15 cellular contexts compared by ENCODE assay signal in genomic region chr9:69195019-69195418, GRCh38. TPM values are rescaled to one million over a fixed set of nuclear protein-coding genes. Genes with fewer than 3 reads are reported as not detected.
A peak's percentile ranks its signal among the peaks of the same experiment; 100 is the strongest.
DNase-seq lines count a peak whose midpoint lies in the region; ATAC-seq and TF ChIP-seq lines count a peak whose summit lies in the region.
"Had no signal": no experiment of that assay in that cellular context is flagged by ENCODE, and none has a peak within 500 bp of the region (broad histone marks: within the 10 kb centered on the region; RNA-seq: fewer than 3 reads in every experiment).

No MANE protein-coding gene starts in this region.

- H3K27me3 ChIP-seq in heart right ventricle (no peaks in the 10 kb centered on the region), dorsolateral prefrontal cortex (no peaks in the 10 kb centered on the region)
- H3K27me3 ChIP-seq: BLaER1 had no signal

- H3K9me3 ChIP-seq in heart right ventricle: no peaks in the 10 kb centered on the region
- H3K9me3 ChIP-seq: BLaER1 had no signal

- intact Hi-C loops in heart right ventricle (cut with DNase I) (loop anchor here in 1 of 10 donors (10.0 kb wide), 1 partner anchor 80 kb away; no protein-coding TSS in a partner anchor), Right ventricle myocardium inferior (cut with DNase I) (no loop called here), dorsolateral prefrontal cortex (cut with DNase I) (loop anchor here in 1 of 2 donors (5.0 to 10.0 kb wide), 2 partner anchors 158 to 200 kb away; partner anchors contain the start of gene FXN)

- no peak for ATAC-seq in heart right ventricle
- no peak for ATAC-seq in Right ventricle myocardium inferior

- H3K4me3 ChIP-seq in heart right ventricle (no peak overlapping the region), dorsolateral prefrontal cortex (peak overlapping the region in 1 of 59 donors; percentile 20)
- H3K4me3 ChIP-seq: BLaER1 had no signal

- no peak for TF ChIP-seq CTCF in heart right ventricle (IDR thresholded peaks at IDR 0.05)
- TF ChIP-seq CTCF in dorsolateral prefrontal cortex (IDR thresholded peaks at IDR 0.05 in 54 of 56, conservative IDR thresholded peaks at IDR 0.05 in 2 of 56; ENCODE audit: low read depth in 1 of 56, partially characterized antibody in 56 of 56): no peak

- no peaks in the 10 kb centered on the region for H3K36me3 ChIP-seq in heart right ventricle
- H3K36me3 ChIP-seq: BLaER1 had no signal

- WGBS in heart right ventricle, 2 donors: 46 to 47% methylated on average over 2 of the region's 2 CpGs

- H3K4me1 ChIP-seq in heart right ventricle: peaks cover 5 to 90% (median 55%) of the 10 kb centered on the region in 9 donors

- DNase-seq in heart right ventricle: no peak
- DNase-seq in Right ventricle myocardium inferior (ENCODE audit: missing footprints): no peak
- DNase-seq in NCI-H69 (lab: John Stamatoyannopoulos, UW): peak; percentile 51
- no peak for DNase-seq in dorsolateral prefrontal cortex
- no peak for DNase-seq in substantia nigra (lab: John Stamatoyannopoulos, UW)
- DNase-seq in T-helper 9 cell: no peak
- no peak for DNase-seq in EL
- no peak for DNase-seq in NCI-H1436 (lab: John Stamatoyannopoulos, UW)
- DNase-seq: 8988T, AML-193, DMS53, GOT3, H9 had no signal

- H3K27ac ChIP-seq in heart right ventricle: peak overlapping the region in 6 of 10 donors; percentile 15 to 77 (median 38)
- peak overlapping the region in 57 of 59 donors; percentile 8 to 99 (median 79) for H3K27ac ChIP-seq in dorsolateral prefrontal cortex
- H3K27ac ChIP-seq in substantia nigra (ENCODE audit: low read depth, low read length, poor library complexity, severe bottlenecking): peak overlapping the region; percentile 33
- H3K27ac ChIP-seq: BLaER1, HL-60 had no signal

RNA-seq across cellular contexts. Expression of gene TJP2, which starts 20.9 kb away (rescaled TPM):
- total RNA-seq in heart right ventricle (100 to 1,000 TPM in 3 of 10 donors, 10 to 100 TPM in 7; 67.8 to 117 (median 87.4) TPM), Right ventricle myocardium inferior (110 TPM), dorsolateral prefrontal cortex (100 to 1,000 TPM in 22 of 120 experiments, 10 to 100 TPM in 98; 22.2 to 199 (median 67.6) TPM)
- 10 to 100 TPM; 24.2 to 36.1 TPM for polyA plus RNA-seq in heart right ventricle
